22 cellular contexts compared by ENCODE assay signal in genomic region chr19:48296963-48297734, GRCh38. TPM values are rescaled to one million over a fixed set of nuclear protein-coding genes. Genes with fewer than 3 reads are reported as not detected.
"Had no signal": no experiment of that assay in that cellular context is flagged by ENCODE, and none has a peak within 500 bp of the region (broad histone marks: within the 10 kb centered on the region; RNA-seq: fewer than 3 reads in every experiment).

No MANE protein-coding gene starts in this region.

- H3K4me3 Mint-ChIP-seq: activated CD4-positive, alpha-beta T cell treated with anti-CD3 and anti-CD28 coated beads for 36 hours; activated naive CD4-positive, alpha-beta T cell treated with anti-CD3 and anti-CD28 coated beads, Interleukin-2, amount 50 U/mL, for 24 hours; dendritic cell treated with granulocyte-macrophage colony-stimulating factor and Interleukin-4, amounts not matched to agents 40 ng/mL and 50 ng/mL, for 4 days; neural crest cell; type B pancreatic cell had no signal

- H3K27ac Mint-ChIP-seq: activated CD4-positive, alpha-beta T cell treated with anti-CD3 and anti-CD28 coated beads for 36 hours; activated naive CD4-positive, alpha-beta T cell treated with anti-CD3 and anti-CD28 coated beads, Interleukin-2, amount 50 U/mL, for 24 hours; dendritic cell treated with granulocyte-macrophage colony-stimulating factor and Interleukin-4, amounts not matched to agents 40 ng/mL and 50 ng/mL, for 4 days; type B pancreatic cell had no signal

- DNase-seq: activated CD4-positive, alpha-beta T cell treated with anti-CD3 and anti-CD28 coated beads for 36 hours; activated CD4-positive, alpha-beta T cell treated with anti-CD3 and anti-CD28 coated beads, Interleukin-2, amount 50 U/mL, for 48 hours; activated gamma-delta T cell; adrenal gland; effector CD8-positive, alpha-beta T cell; esophagus squamous epithelium; islet precursor cell; left colon; ovary; psoas muscle; right cardiac atrium; stimulated activated CD4-positive, alpha-beta T cell treated with anti-CD3 and anti-CD28 coated beads, Interleukin-2, amount 100 ng/mL, for 24 hours; stomach had no signal

- H3K36me3 Mint-ChIP-seq: activated naive CD4-positive, alpha-beta T cell treated with anti-CD3 and anti-CD28 coated beads, Interleukin-2, amount 50 U/mL, for 24 hours; type B pancreatic cell had no signal

- H3K4me3 ChIP-seq: adrenal gland, esophagus squamous epithelium, hepatocyte, lung, ovary, psoas muscle, stomach had no signal

- H3K4me1 Mint-ChIP-seq: activated CD4-positive, alpha-beta T cell treated with anti-CD3 and anti-CD28 coated beads for 36 hours; activated naive CD4-positive, alpha-beta T cell treated with anti-CD3 and anti-CD28 coated beads, Interleukin-2, amount 50 U/mL, for 24 hours had no signal

- H3K9me3 ChIP-seq: adrenal gland, esophagus squamous epithelium, ovary, psoas muscle, stomach had no signal

- H3K79me2 ChIP-seq: hepatocyte had no signal

- H3K9me3 Mint-ChIP-seq: activated naive CD4-positive, alpha-beta T cell treated with anti-CD3 and anti-CD28 coated beads, Interleukin-2, amount 50 U/mL, for 24 hours; dendritic cell treated with granulocyte-macrophage colony-stimulating factor and Interleukin-4, amounts not matched to agents 40 ng/mL and 50 ng/mL, for 4 days; neural crest cell; type B pancreatic cell had no signal

- H3K27me3 Mint-ChIP-seq: activated CD4-positive, alpha-beta T cell treated with anti-CD3 and anti-CD28 coated beads for 36 hours; activated naive CD4-positive, alpha-beta T cell treated with anti-CD3 and anti-CD28 coated beads, Interleukin-2, amount 50 U/mL, for 24 hours; dendritic cell treated with granulocyte-macrophage colony-stimulating factor and Interleukin-4, amounts not matched to agents 40 ng/mL and 50 ng/mL, for 4 days; type B pancreatic cell had no signal

- H3K36me3 ChIP-seq: adrenal gland, esophagus squamous epithelium, ovary, stomach had no signal

- H2AFZ ChIP-seq: hepatocyte had no signal

- ATAC-seq: activated CD4-positive, alpha-beta T cell treated with anti-CD3 and anti-CD28 coated beads for 36 hours; left colon; psoas muscle had no signal

- H3K4me2 ChIP-seq: hepatocyte had no signal

- H3K4me1 ChIP-seq: adrenal gland, esophagus squamous epithelium, psoas muscle, stomach had no signal

- FAIRE-seq: bronchial epithelial cell, endothelial cell of umbilical vein had no signal

- H3K27ac ChIP-seq: adrenal gland, esophagus squamous epithelium, hepatocyte, ovary, psoas muscle, stomach had no signal

- H3K27me3 ChIP-seq: adrenal gland, hepatocyte, ovary had no signal

RNA-seq across cellular contexts. Expression of gene ZNF114, which starts 27.3 kb away (rescaled TPM):
- total RNA-seq: esophagus squamous epithelium, myocyte had no signal
